Comparison of ENCODE assay signal across 8 cellular contexts in the genomic region with DNA sequence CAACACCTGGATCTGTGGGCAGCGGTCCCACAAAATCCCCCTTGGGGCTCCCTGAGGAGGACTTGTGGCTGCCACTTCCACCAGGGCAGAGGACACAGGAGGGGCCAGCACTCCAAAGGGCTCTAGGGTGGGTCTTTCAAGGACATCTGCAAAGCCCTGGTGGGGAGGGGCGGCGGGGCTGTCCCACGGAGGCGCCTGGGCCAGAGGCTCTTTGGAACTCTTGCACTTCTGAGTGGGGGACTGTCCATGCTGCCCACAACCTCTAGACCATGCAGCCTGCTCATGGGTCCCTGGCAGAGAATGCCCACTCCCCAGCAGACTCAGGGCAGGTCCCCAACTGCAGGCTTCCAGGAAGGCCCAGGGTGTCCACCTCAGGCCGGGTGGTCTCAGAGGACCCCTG. TPM values are rescaled to one million over a fixed set of nuclear protein-coding genes. Genes with fewer than 3 reads are reported as not detected.
"Had no signal": no experiment of that assay in that cellular context is flagged by ENCODE, and none has a peak within 500 bp of the region (broad histone marks: within the 10 kb centered on the region; RNA-seq: fewer than 3 reads in every experiment).

No MANE protein-coding gene starts in this region.

RNA-seq across cellular contexts. Expression of gene CRYBB3, which starts 21.3 kb away (rescaled TPM):
- total RNA-seq: ascending aorta, foreskin keratinocyte, posterior vena cava, right atrium auricular region, smooth muscle cell, T-helper 17 cell had no signal
- polyA plus RNA-seq: smooth muscle cell had no signal

RNA-seq across cellular contexts. Expression of gene CRYBB2, which starts 41.1 kb away (rescaled TPM):
- total RNA-seq: ascending aorta, foreskin keratinocyte, lung microvascular endothelial cell, natural killer cell, posterior vena cava, right atrium auricular region, smooth muscle cell, T-helper 17 cell had no signal
- polyA plus RNA-seq: smooth muscle cell had no signal
